ENCODE assay signal across 16 cellular contexts in the genomic region with DNA sequence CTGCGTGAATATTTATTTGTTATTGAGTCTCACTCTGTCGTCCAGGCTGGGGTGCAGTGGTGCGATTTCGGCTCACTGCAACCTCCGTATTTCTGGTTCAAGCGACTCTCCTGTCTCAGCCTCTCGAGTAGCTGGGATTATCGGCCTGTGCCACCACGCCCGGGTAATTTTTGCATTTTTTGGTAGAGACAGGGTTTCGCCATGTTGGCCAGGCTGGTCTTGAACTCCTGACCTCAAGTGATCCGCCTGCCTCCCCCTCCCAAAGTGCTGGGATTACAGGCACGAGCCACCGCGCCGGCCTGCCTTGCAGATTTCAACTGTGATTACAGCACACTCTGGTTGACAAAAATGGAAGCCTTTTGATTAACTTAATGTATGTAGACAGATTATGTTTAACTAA.
"Had no signal": no experiment of that assay in that cellular context is flagged by ENCODE, and none has a peak within 500 bp of the region (broad histone marks: within the 10 kb centered on the region; RNA-seq: fewer than 3 reads in every experiment).

No MANE protein-coding gene starts in this region.

- H3K4me1 ChIP-seq: gastrocnemius medialis, heart right ventricle, right atrium auricular region, sigmoid colon, stomach, thyroid gland had no signal

- DNase-seq: effector memory CD4-positive, alpha-beta T cell; gastrocnemius medialis; heart right ventricle; islet precursor cell; mammary epithelial cell; sigmoid colon; stimulated activated naive CD4-positive, alpha-beta T cell; stomach; thyroid gland had no signal

- H3K27me3 Mint-ChIP-seq: naive thymus-derived CD8-positive, alpha-beta T cell; type B pancreatic cell had no signal

- H3K36me3 Mint-ChIP-seq: naive thymus-derived CD8-positive, alpha-beta T cell; type B pancreatic cell had no signal

- H3K4me3 ChIP-seq: gastrocnemius medialis, heart right ventricle, mucosa of descending colon, right atrium auricular region, sigmoid colon, skin epidermis, stomach, thyroid gland had no signal

- H3K9me3 ChIP-seq: gastrocnemius medialis, right atrium auricular region, thyroid gland had no signal

- H3K27ac Mint-ChIP-seq: naive thymus-derived CD8-positive, alpha-beta T cell; type B pancreatic cell had no signal

- H3K27ac ChIP-seq: gastrocnemius medialis, heart right ventricle, right atrium auricular region, sigmoid colon, skin epidermis, stomach, thyroid gland had no signal

- ATAC-seq: esophagus mucosa, gastrocnemius medialis, heart right ventricle, left lobe of liver, mucosa of descending colon had no signal

- H3K4me3 Mint-ChIP-seq: type B pancreatic cell had no signal

- H3K36me3 ChIP-seq: gastrocnemius medialis, heart right ventricle, right atrium auricular region, sigmoid colon, stomach, thyroid gland had no signal

- H3K27me3 ChIP-seq: gastrocnemius medialis, heart right ventricle, right atrium auricular region, sigmoid colon, stomach, thyroid gland had no signal
